Comparison of ENCODE assay signal across 1 cellular context in genomic region chr2:200888719-200889625, GRCh38.
TF ChIP-seq lines count a peak whose summit lies in the region.

NIF3L1 (plus strand) TSS chr2:200889371; CDS start chr2:200891944, 2,573 bp downstream.
PPIL3 (minus strand) TSS chr2:200889077; CDS start chr2:200887615, 1,462 bp downstream.

TF ChIP-seq in HepG2, 621 proteins besides CTCF, POLR2A, EP300 and RAD21 (continued from another document and continues in another):
- TF ChIP-seq BATF2 (CRISPR knock-in tag; IDR thresholded peaks at IDR 0.05), result no peak; the same call in 1 of the 2 replicates
- TF ChIP-seq ZNF558 (CRISPR knock-in tag; IDR thresholded peaks at IDR 0.05; ENCODE audit: borderline replicate concordance), result peak; percentile 95
- no peak for TF ChIP-seq ZNF496 (CRISPR knock-in tag; IDR thresholded peaks at IDR 0.05; ENCODE audit: insufficient replicate concordance)
- TF ChIP-seq PRMT3 (CRISPR knock-in tag; IDR thresholded peaks at IDR 0.05; ENCODE audit: borderline replicate concordance, low read depth), result 0 out of 2 replicates have a peak, but pooled peaks have one; percentile 19
- TF ChIP-seq ATF3 (CRISPR knock-in tag; IDR thresholded peaks at IDR 0.05), result peak; percentile 11
- TF ChIP-seq ZNF598 (CRISPR knock-in tag; IDR thresholded peaks at IDR 0.05; ENCODE audit: borderline replicate concordance), result no peak; the same call in 1 of the 2 replicates
- peak; percentile 93 for TF ChIP-seq POLR2G (IDR thresholded peaks at IDR 0.05; ENCODE audit: low read depth, low read length)
- TF ChIP-seq KDM4B (CRISPR knock-in tag; IDR thresholded peaks at IDR 0.05), result 0 out of 2 replicates have a peak, but pooled peaks have one; percentile 32
- TF ChIP-seq PAXIP1 (CRISPR knock-in tag; conservative IDR thresholded peaks at IDR 0.05), result no peak; the same call in none of the 2 replicates
- TF ChIP-seq ZNF543 (CRISPR knock-in tag; IDR thresholded peaks at IDR 0.05), result peak; percentile 79; the same call in 1 of the 2 replicates
- TF ChIP-seq CENPT (CRISPR knock-in tag; IDR thresholded peaks at IDR 0.05; ENCODE audit: low read depth), result peak; percentile 86; the same call in 1 of the 2 replicates
- no peak for TF ChIP-seq SMARCE1 (IDR thresholded peaks at IDR 0.05; ENCODE audit: borderline replicate concordance)
- TF ChIP-seq ZNF850 (CRISPR knock-in tag; conservative IDR thresholded peaks at IDR 0.05), result no peak
- no peak for TF ChIP-seq HIC2 (CRISPR knock-in tag; IDR thresholded peaks at IDR 0.05; ENCODE audit: low read depth)
- TF ChIP-seq RARG (CRISPR knock-in tag; IDR thresholded peaks at IDR 0.05; ENCODE audit: low read depth), result no peak
- peak; percentile 97 for TF ChIP-seq SIN3A (IDR thresholded peaks at IDR 0.05; ENCODE audit: borderline replicate concordance, low read depth, low read length)
- TF ChIP-seq HOXA7 (CRISPR knock-in tag; IDR thresholded peaks at IDR 0.05), result no peak
- TF ChIP-seq KLF13 (CRISPR knock-in tag; IDR thresholded peaks at IDR 0.05), result no peak
- peak; percentile 24; the same call in 1 of the 2 replicates for TF ChIP-seq GATA4 (IDR thresholded peaks at IDR 0.05; ENCODE audit: borderline replicate concordance, low read depth)
- TF ChIP-seq THAP7 (CRISPR knock-in tag; IDR thresholded peaks at IDR 0.05), result peak; percentile 91
- peak; percentile 57; the same call in 1 of the 2 replicates for TF ChIP-seq ZBTB10 (CRISPR knock-in tag; IDR thresholded peaks at IDR 0.05; ENCODE audit: borderline replicate concordance)
- peak; percentile 92 for TF ChIP-seq NR2C2 (CRISPR knock-in tag; IDR thresholded peaks at IDR 0.05; ENCODE audit: borderline replicate concordance)
- TF ChIP-seq MXI1 (IDR thresholded peaks at IDR 0.05; ENCODE audit: borderline replicate concordance, low read depth, low read length), result peak; percentile 82; the same call in 2 of the 3 replicates
- TF ChIP-seq PLRG1 (conservative IDR thresholded peaks at IDR 0.05), result no peak
- TF ChIP-seq TOPORS (CRISPR knock-in tag; IDR thresholded peaks at IDR 0.05), result peak; percentile 74
- TF ChIP-seq SSRP1 (CRISPR knock-in tag; IDR thresholded peaks at IDR 0.05), result peak; percentile 18
- 0 out of 2 replicates have a peak, but pooled peaks have one; percentile 14 for TF ChIP-seq ZNF12 (CRISPR knock-in tag; IDR thresholded peaks at IDR 0.05)
- TF ChIP-seq ZNF296 (CRISPR knock-in tag; conservative IDR thresholded peaks at IDR 0.05), result no peak
- no peak for TF ChIP-seq RBM22 (optimal IDR thresholded peaks at IDR 0.05; ENCODE audit: low read length)
- peak; percentile 18; the same call in 1 of the 2 replicates for TF ChIP-seq IRF9 (CRISPR knock-in tag; IDR thresholded peaks at IDR 0.05; ENCODE audit: borderline replicate concordance)
- no peak for TF ChIP-seq ZNF580 (CRISPR knock-in tag; IDR thresholded peaks at IDR 0.05; ENCODE audit: borderline replicate concordance, low read depth)
- TF ChIP-seq ZKSCAN8 (CRISPR knock-in tag; IDR thresholded peaks at IDR 0.05; ENCODE audit: borderline replicate concordance), result peak; percentile 82
- TF ChIP-seq AHDC1 (CRISPR knock-in tag; IDR thresholded peaks at IDR 0.05; ENCODE audit: borderline replicate concordance), result no peak
- TF ChIP-seq REPIN1 (CRISPR knock-in tag; IDR thresholded peaks at IDR 0.05; ENCODE audit: borderline replicate concordance, low read depth), result peak; percentile 98
- TF ChIP-seq SATB2 (CRISPR knock-in tag; IDR thresholded peaks at IDR 0.05), result peak; percentile 61; the same call in 1 of the 2 replicates
- 0 out of 2 replicates have a peak, but pooled peaks have one; percentile 11 for TF ChIP-seq PBX2 (CRISPR knock-in tag; IDR thresholded peaks at IDR 0.05)
- TF ChIP-seq ZNF451 (CRISPR knock-in tag; IDR thresholded peaks at IDR 0.05), result peak; percentile 64; the same call in 1 of the 2 replicates
- TF ChIP-seq KLF16 (CRISPR knock-in tag; IDR thresholded peaks at IDR 0.05), result peak in 1 of 2 experiments; percentile 83; a peak in 2 of 4 replicates
- peak; percentile 39 for TF ChIP-seq DBP (CRISPR knock-in tag; IDR thresholded peaks at IDR 0.05; ENCODE audit: not compliant biosample characterization)
- no peak; the same call in none of the 2 replicates for TF ChIP-seq HHEX (CRISPR knock-in tag; IDR thresholded peaks at IDR 0.05)
- peak; percentile 89 for TF ChIP-seq NFIC (IDR thresholded peaks at IDR 0.05; ENCODE audit: low read length)
- TF ChIP-seq ONECUT2 (CRISPR knock-in tag; IDR thresholded peaks at IDR 0.05), result 0 out of 2 replicates have a peak, but pooled peaks have one; percentile 18
